ENCODE assay signal across 9 cellular contexts in genomic region chr2:42359304-42359749, GRCh38. TPM values are rescaled to one million over a fixed set of nuclear protein-coding genes. Genes with fewer than 3 reads are reported as not detected.
DNase-seq lines count a peak whose midpoint lies in the region; ATAC-seq and TF ChIP-seq lines count a peak whose summit lies in the region.
"Had no signal": no experiment of that assay in that cellular context is flagged by ENCODE, and none has a peak within 500 bp of the region (broad histone marks: within the 10 kb centered on the region; RNA-seq: fewer than 3 reads in every experiment).

No MANE protein-coding gene starts in this region.

- TF ChIP-seq CTCF in heart right ventricle (IDR thresholded peaks at IDR 0.05) = no peak
- TF ChIP-seq CTCF in kidney epithelial cell (IDR thresholded peaks at IDR 0.05; ENCODE audit: insufficient read depth, low read length, poor library complexity, severe bottlenecking) = no peak
- no peak for TF ChIP-seq CTCF in upper lobe of right lung (IDR thresholded peaks at IDR 0.05)

- peaks cover 50% of the 10 kb centered on the region for H3K4me1 Mint-ChIP-seq in activated CD8-positive, alpha-beta T cell treated with anti-CD3 and anti-CD28 coated beads, Interleukin-2, amount 10 ng/mL, durations not matched to agents 7 days and 5 days (ENCODE audit: low read depth)

- ATAC-seq in heart right ventricle (no peak), Right ventricle myocardium superior (ENCODE audit: poor library complexity) (no peak), upper lobe of right lung (no peak), esophagus mucosa (no peak)
- ATAC-seq in activated CD8-positive, alpha-beta T cell treated with anti-CD3 and anti-CD28 coated beads, Interleukin-2, amount 10 ng/mL, durations not matched to agents 7 days and 5 days = no peak

- no peaks in the 10 kb centered on the region for H3K9me3 Mint-ChIP-seq in activated CD8-positive, alpha-beta T cell treated with anti-CD3 and anti-CD28 coated beads, Interleukin-2, amount 10 ng/mL, durations not matched to agents 7 days and 5 days (ENCODE audit: insufficient read depth)

- DNase-seq in heart right ventricle (no peak), Right ventricle myocardium superior (no peak), kidney epithelial cell (ENCODE audit: low read depth) (no peak), upper lobe of right lung (no peak), NCI-H1930 (lab: John Stamatoyannopoulos, UW) (no peak), NCI-H524 treated with DMSO at 0.1 percent for 48 hours (lab: John Stamatoyannopoulos, UW) (no peak)
- DNase-seq in activated CD8-positive, alpha-beta T cell treated with anti-CD3 and anti-CD28 coated beads, Interleukin-2, amount 10 ng/mL, durations not matched to agents 7 days and 5 days = peak; percentile 45
- DNase-seq: cortex of kidney had no signal

- no peaks in the 10 kb centered on the region for H3K27me3 ChIP-seq in heart right ventricle
- H3K27me3 ChIP-seq in kidney epithelial cell (ENCODE audit: control insufficient read depth, insufficient read depth, low read length) = no peaks in the 10 kb centered on the region
- no peaks in the 10 kb centered on the region for H3K27me3 ChIP-seq in upper lobe of right lung

- peaks cover 10 to 45% (median 39%) of the 10 kb centered on the region in 9 donors for H3K4me1 ChIP-seq in heart right ventricle
- peaks cover 21% of the 10 kb centered on the region for H3K4me1 ChIP-seq in upper lobe of right lung

- peak overlapping the region in 2 of 10 donors; percentile 96 to 99 for H3K27ac ChIP-seq in heart right ventricle
- peak overlapping the region; percentile 96 for H3K27ac ChIP-seq in upper lobe of right lung

- H3K36me3 Mint-ChIP-seq in activated CD8-positive, alpha-beta T cell treated with anti-CD3 and anti-CD28 coated beads, Interleukin-2, amount 10 ng/mL, durations not matched to agents 7 days and 5 days (ENCODE audit: low read depth) = peaks cover 28% of the 10 kb centered on the region

- H3K4me3 ChIP-seq in heart right ventricle (peak overlapping the region in 9 of 10 donors; percentile 66 to 100 (median 90)), kidney epithelial cell (ENCODE audit: low read depth, low read length) (peak overlapping the region; percentile 93), upper lobe of right lung (peak overlapping the region; percentile 94)

- H3K27me3 Mint-ChIP-seq in activated CD8-positive, alpha-beta T cell treated with anti-CD3 and anti-CD28 coated beads, Interleukin-2, amount 10 ng/mL, durations not matched to agents 7 days and 5 days (ENCODE audit: low read depth) = no peaks in the 10 kb centered on the region

- CTCF ChIA-PET in activated CD8-positive, alpha-beta T cell treated with anti-CD3 and anti-CD28 coated beads, Interleukin-2, amount 10 ng/mL, durations not matched to agents 7 days and 5 days (lab: Charles Lee) = interaction anchor here (1.1 to 3.6 kb wide), 3 partner anchors 163 to 269 kb away, joined by 3 to 11 read pairs (median 4); no protein-coding TSS in a partner anchor

- WGBS in heart right ventricle, 2 donors = 49 to 51% methylated on average over 2 of the region's 2 CpGs

- intact Hi-C loops in heart right ventricle (cut with DNase I) (no loop called here), Right ventricle myocardium superior (cut with DNase I) (loop anchor here (10.0 kb wide), 1 partner anchor 265 kb away; no protein-coding TSS in a partner anchor), upper lobe of right lung (cut with DNase I) (no loop called here)

- H3K27ac Mint-ChIP-seq in activated CD8-positive, alpha-beta T cell treated with anti-CD3 and anti-CD28 coated beads, Interleukin-2, amount 10 ng/mL, durations not matched to agents 7 days and 5 days = peak overlapping the region; percentile 99

- H3K36me3 ChIP-seq in heart right ventricle (peaks cover 0 to 5% (median 0%) of the 10 kb centered on the region in 9 donors), kidney epithelial cell (ENCODE audit: control insufficient read depth, insufficient read depth, low read length) (no peaks in the 10 kb centered on the region), upper lobe of right lung (no peaks in the 10 kb centered on the region)

- peak overlapping the region; percentile 81 for H3K4me3 Mint-ChIP-seq in activated CD8-positive, alpha-beta T cell treated with anti-CD3 and anti-CD28 coated beads, Interleukin-2, amount 10 ng/mL, durations not matched to agents 7 days and 5 days

- H3K9me3 ChIP-seq in heart right ventricle (no peaks in the 10 kb centered on the region), upper lobe of right lung (no peaks in the 10 kb centered on the region)

- POLR2A ChIA-PET in activated CD8-positive, alpha-beta T cell treated with anti-CD3 and anti-CD28 coated beads, Interleukin-2, amount 10 ng/mL, durations not matched to agents 7 days and 5 days (lab: Charles Lee) = interaction anchor here (1.1 to 1.6 kb wide), 4 partner anchors 9 to 254 kb away, joined by 3 to 7 read pairs (median 4); no protein-coding TSS in a partner anchor

RNA-seq across cellular contexts. Expression of gene COX7A2L, which starts 1.7 kb away (rescaled TPM):
- total RNA-seq in heart right ventricle = 100 to 1,000 TPM in 9 of 10 donors, 10 to 100 TPM in 1; 93.9 to 141 (median 107) TPM
- polyA plus RNA-seq in heart right ventricle = 10 to 100 TPM; 36.4 to 97.8 TPM
- 90.1 TPM for total RNA-seq in Right ventricle myocardium superior
- total RNA-seq in activated CD8-positive, alpha-beta T cell treated with anti-CD3 and anti-CD28 coated beads, Interleukin-2, amount 10 ng/mL, durations not matched to agents 7 days and 5 days = 100 to 1,000 TPM; 102 to 109 TPM
- total RNA-seq in kidney epithelial cell = 240 and 250 TPM in 2 replicates
- total RNA-seq in upper lobe of right lung = 80.7 TPM
- 79.1 TPM for total RNA-seq in esophagus mucosa
